In genomic region chr11:66472054-66472453, GRCh38 we compare ENCODE assay signal across 29 cellular contexts. TPM values are rescaled to one million over a fixed set of nuclear protein-coding genes. Genes with fewer than 3 reads are reported as not detected.
DNase-seq lines count a peak whose midpoint lies in the region; ATAC-seq, FAIRE-seq and TF ChIP-seq lines count a peak whose summit lies in the region.
"Had no signal": no experiment of that assay in that cellular context is flagged by ENCODE, and none has a peak within 500 bp of the region (broad histone marks: within the 10 kb centered on the region; RNA-seq: fewer than 3 reads in every experiment).

No MANE protein-coding gene starts in this region.

- TF ChIP-seq POLR2A in K562 (conservative IDR thresholded peaks at IDR 0.05) (no peak), gastrocnemius medialis (IDR thresholded peaks at IDR 0.05) (no peak)

- CTCF ChIA-PET in K562 (lab: Yijun Ruan, JAX; ENCODE audit: low intra/inter-chr PET ratio): no interaction called here
- CTCF ChIA-PET in mammary epithelial cell (lab: Charles Lee; ENCODE audit: low non-redundant PET): no interaction called here

- H3K4me3 Mint-ChIP-seq in neural crest cell: peak overlapping the region; percentile 31
- H3K4me3 Mint-ChIP-seq: CD14-positive monocyte; CD4-positive, alpha-beta memory T cell; CD8-positive, alpha-beta memory T cell had no signal

- peak; percentile 11; the same call in 2 of the 3 replicates for ATAC-seq in K562
- ATAC-seq in gastrocnemius medialis: no peak
- ATAC-seq: GM12878 had no signal

- H3K27me3 ChIP-seq in K562 (ENCODE audit: control insufficient read depth in 2 of 2, insufficient read depth in 2 of 2, low read length in 2 of 2) (no peaks in the 10 kb centered on the region), mammary epithelial cell (ENCODE audit: insufficient read depth, low read length) (no peaks in the 10 kb centered on the region), gastrocnemius medialis (no peaks in the 10 kb centered on the region)
- H3K27me3 ChIP-seq: BE2C, BLaER1 had no signal

- H3K4me3 ChIP-seq in K562 (no peak overlapping the region), mammary epithelial cell (replicated peaks in 1 of 3; ENCODE audit: insufficient read depth in 1 of 3, low read depth in 2 of 3, low read length in 3 of 3) (no peak overlapping the region), gastrocnemius medialis (no peak overlapping the region)
- H3K4me3 ChIP-seq: BLaER1, GM12878 had no signal

- in situ Hi-C loops in K562 (cut with MboI): no loop called here
- in situ Hi-C loops in mammary epithelial cell (cut with MboI; ENCODE audit: low sequenced_read_pairs in 2 of 2): loop anchor here in 1 of 2 donors (10.0 kb wide), 1 partner anchor 67 kb away; no protein-coding TSS in a partner anchor
- in situ Hi-C loops in gastrocnemius medialis (cut with MboI; ENCODE audit: low sequenced_read_pairs in 4 of 4): no loop called here

- H4K20me1 ChIP-seq in K562 (replicated peaks; ENCODE audit: control insufficient read depth, insufficient read depth, low read length) (0 out of 2 replicates have a peak, but pooled peaks cover 6% of the 10 kb centered on the region), mammary epithelial cell (ENCODE audit: insufficient read depth, low read length) (no peaks in the 10 kb centered on the region)

- H3K27ac ChIP-seq in K562 (ENCODE audit: extremely low read depth, low read depth, low read length): no peak overlapping the region
- H3K27ac ChIP-seq in mammary epithelial cell (ENCODE audit: insufficient read depth, low read depth, low read length): no peak overlapping the region
- H3K27ac ChIP-seq in gastrocnemius medialis: no peak overlapping the region
- H3K27ac ChIP-seq: 22Rv1, BLaER1 had no signal

- TF ChIP-seq CTCF in K562 (IDR thresholded peaks at IDR 0.05 in 2 of 3, conservative IDR thresholded peaks at IDR 0.05 in 1 of 3; ENCODE audit: insufficient read depth in 2 of 3, low read depth in 1 of 3, low read length in 3 of 3) (no peak), neural crest cell (conservative IDR thresholded peaks at IDR 0.05) (no peak), mammary epithelial cell (conservative IDR thresholded peaks at IDR 0.05 in 1 of 2, IDR thresholded peaks at IDR 0.05 in 1 of 2; ENCODE audit: extremely low read depth in 1 of 2, insufficient read depth in 1 of 2, low read depth in 1 of 2, low read length in 2 of 2) (no peak), gastrocnemius medialis (IDR thresholded peaks at IDR 0.05 in 4 of 5, conservative IDR thresholded peaks at IDR 0.05 in 1 of 5) (no peak)

- H3K27ac Mint-ChIP-seq in neural crest cell (ENCODE audit: unreplicated experiment): no peak overlapping the region
- H3K27ac Mint-ChIP-seq: CD4-positive, alpha-beta memory T cell had no signal

- H3K9ac ChIP-seq in K562 (ENCODE audit: insufficient read depth in 1 of 2, low read depth in 2 of 2, low read length in 2 of 2) (no peak overlapping the region), mammary epithelial cell (ENCODE audit: insufficient read depth, low read length) (no peak overlapping the region)
- H3K9ac ChIP-seq: BLaER1 had no signal

- FAIRE-seq in K562 (lab: Jason Lieb, UNC): no peak
- FAIRE-seq: A204.1, GM12878, GM12892, GM18507 had no signal

- H3K9me3 ChIP-seq in K562 (replicated peaks; ENCODE audit: control insufficient read depth, insufficient read depth, low read depth, low read length) (no peaks in the 10 kb centered on the region), mammary epithelial cell (replicated peaks; ENCODE audit: insufficient read depth, low read length) (no peaks in the 10 kb centered on the region), gastrocnemius medialis (no peaks in the 10 kb centered on the region)
- H3K9me3 ChIP-seq: BE2C, BLaER1 had no signal

- peaks cover 3% of the 10 kb centered on the region for H3K36me3 Mint-ChIP-seq in neural crest cell (ENCODE audit: low read depth)

- peaks cover 0 to 22% of the 10 kb centered on the region in 2 experiments; a peak in 3 of 5 replicates for H3K4me1 ChIP-seq in K562 (replicated peaks in 1 of 2; ENCODE audit: control insufficient read depth in 2 of 2, insufficient read depth in 2 of 2, low read length in 2 of 2)
- H3K4me1 ChIP-seq in mammary epithelial cell (ENCODE audit: insufficient read depth, low read length): peaks cover 9% of the 10 kb centered on the region
- peaks cover 6% of the 10 kb centered on the region in 2 donors for H3K4me1 ChIP-seq in gastrocnemius medialis
- H3K4me1 ChIP-seq: BE2C had no signal

- intact Hi-C loops in K562 (cut with micrococcal nuclease): no loop called here
- intact Hi-C loops in mammary epithelial cell (cut with micrococcal nuclease): no loop called here
- intact Hi-C loops in gastrocnemius medialis (cut with DNase I; ENCODE audit: low total_unique reads): no loop called here

- H3K79me2 ChIP-seq in K562 (ENCODE audit: control insufficient read depth, insufficient read depth, low read length) (no peaks in the 10 kb centered on the region), mammary epithelial cell (ENCODE audit: insufficient read depth, low read length) (peaks cover 3% of the 10 kb centered on the region)

- dilution Hi-C loops in mammary epithelial cell (cut with HindIII; ENCODE audit: low sequenced_read_pairs): no loop called here

- BruUV-seq in K562 (replicated peaks; lab: Mats Ljungman, UMichigan) (no TSS peak), mammary epithelial cell (replicated peaks; lab: Mats Ljungman, UMichigan) (no TSS peak)

- DNase-seq in 8988T (peak; percentile 13), K562 (ENCODE audit: extremely low read depth in 1 of 4, low spot score in 3 of 4) (peak in 1 of 4 experiments; percentile 48), neural crest cell (ENCODE audit: low read depth, low spot score) (no peak), mammary epithelial cell (no peak), gastrocnemius medialis (no peak), KG1 (lab: John Stamatoyannopoulos, UW) (no peak)
- DNase-seq: ACHN; BE2C; C1 segment of cervical spinal cord; CD4-positive, alpha-beta memory T cell; CD4-positive, CD25-positive, alpha-beta regulatory T cell; CD8-positive, alpha-beta memory T cell; COR-L47; DMS 273 treated with DMSO at 0.1 percent for 48 hours; DMS153; DMS53; DMS79; DND-41; EL; GDM1 had no signal

- H3K4me2 ChIP-seq in K562 (ENCODE audit: insufficient read depth, low read length) (no peak overlapping the region), mammary epithelial cell (ENCODE audit: insufficient read depth, low read depth, low read length) (no peak overlapping the region)
- H3K4me2 ChIP-seq: BLaER1 had no signal

- H3K27me3 Mint-ChIP-seq in neural crest cell (ENCODE audit: low read depth): no peaks in the 10 kb centered on the region
- H3K27me3 Mint-ChIP-seq: CD4-positive, alpha-beta memory T cell; CD8-positive, alpha-beta memory T cell had no signal

- TF ChIP-seq RAD21 in K562 (CRISPR knock-in tag; conservative IDR thresholded peaks at IDR 0.05 in 1 of 2, IDR thresholded peaks at IDR 0.05 in 1 of 2): no peak

- H3K9me3 Mint-ChIP-seq in neural crest cell: no peaks in the 10 kb centered on the region
- H3K9me3 Mint-ChIP-seq: CD14-positive monocyte; CD4-positive, alpha-beta memory T cell; CD4-positive, CD25-positive, alpha-beta regulatory T cell; CD8-positive, alpha-beta memory T cell had no signal

- POLR2A ChIA-PET in K562 (lab: Yijun Ruan, JAX): interaction anchor here (0.6 to 1.6 kb wide), 4 partner anchors 8 to 52 kb away, joined by 3 to 6 read pairs (median 4); partner anchors contain the start of gene DPP3

- TF ChIP-seq EP300 in K562 (IDR thresholded peaks at IDR 0.05; ENCODE audit: low read length): no peak

- H3K4me1 Mint-ChIP-seq in neural crest cell: peaks cover 34% of the 10 kb centered on the region

- H2AFZ ChIP-seq in K562 (ENCODE audit: low read depth, low read length): no peak overlapping the region
- H2AFZ ChIP-seq in mammary epithelial cell (ENCODE audit: low read depth, low read length): no peak overlapping the region

- no peaks in the 10 kb centered on the region for H3K9me1 ChIP-seq in K562 (ENCODE audit: control insufficient read depth, insufficient read depth, low read length)

- 43% methylated on average over 7 of the region's 9 CpGs for WGBS in K562 (ENCODE audit: insufficient coverage, low coverage, missing lambda C conversion rate)
- 97% methylated on average over 5 of the region's 9 CpGs for WGBS in mammary epithelial cell (ENCODE audit: low coverage, missing lambda C conversion rate)

- H3K36me3 ChIP-seq in K562 (ENCODE audit: control insufficient read depth, insufficient read depth, low read length) (peaks cover 3% of the 10 kb centered on the region; the same call in 1 of the 3 replicates), mammary epithelial cell (ENCODE audit: insufficient read depth, low read length) (no peaks in the 10 kb centered on the region), gastrocnemius medialis (peaks cover 0 to 52% of the 10 kb centered on the region in 2 donors)
- H3K36me3 ChIP-seq: BE2C had no signal

RNA-seq across cellular contexts. Expression of gene PELI3, which starts 5.3 kb away (rescaled TPM):
- total RNA-seq in K562 (2011; cell fraction: chromatin; rRNA removed; ENCODE audit: low replicate concordance): 7.3 and 22.6 TPM in 2 replicates
- total RNA-seq in K562 (2011; cell fraction: nucleolus; rRNA removed): 11.1 and 15.2 TPM in 2 replicates
- 8.5 and 9.1 TPM in 2 replicates for total RNA-seq in K562 (2011; cell fraction: nucleoplasm; rRNA removed)
- total RNA-seq in K562 (2014; rRNA removed) (3.3 and 5.0 TPM in 2 replicates), K562 (2014; rRNA removed; fragmentation: Illumina TruSeq; extraction: Trizol) (1.3 and 1.9 TPM in 2 replicates), K562 (2015; rRNA removed; fragmentation: Illumina TruSeq; extraction: Trizol) (3.2 and 3.4 TPM in 2 replicates), K562 (2021) (4.0 and 4.2 TPM in 2 replicates), neural crest cell (13.3 and 13.6 TPM in 2 replicates), mammary epithelial cell (1 to 10 TPM; 8.4 to 9.7 TPM), gastrocnemius medialis (10 to 100 TPM; 26.1 to 55.9 (median 37.3) TPM)
- polyA plus RNA-seq in K562 (2011; rRNA removed) (1.4 and 1.6 TPM in 2 replicates), K562 (2014; fragmentation: Illumina TruSeq; extraction: Trizol) (1.9 and 3.3 TPM in 2 replicates), K562 (2014; fragmentation: Nextera tagmentation; extraction: Ambion mirVana) (under 1 TPM; 0.17 to 0.46 TPM), K562 (2014; rRNA removed) (2.4 and 2.6 TPM in 2 replicates), mammary epithelial cell (4.6 TPM)
- 1.6 and 3.4 TPM in 2 replicates for polyA plus RNA-seq in K562 (2011; cell fraction: cytosol; rRNA removed)
- 2.8 and 5.6 TPM in 2 replicates for polyA plus RNA-seq in K562 (2011; cell fraction: nucleus; rRNA removed)
- polyA plus RNA-seq in K562 (2012): 2.7 and 4.4 TPM in 2 replicates
- polyA minus RNA-seq in K562 (2011; rRNA and poly(A)+ RNA removed): 2.6 and 4.2 TPM in 2 replicates
- polyA minus RNA-seq in K562 (2011; cell fraction: cytosol; rRNA and poly(A)+ RNA removed): 1.3 and 4.4 TPM in 2 replicates
- polyA minus RNA-seq in K562 (2011; cell fraction: nucleus; rRNA and poly(A)+ RNA removed): 6.1 and 6.7 TPM in 2 replicates
- 6.7 TPM for polyA minus RNA-seq in mammary epithelial cell

RNA-seq across cellular contexts. Expression of gene DPP3, which starts 8.2 kb away (rescaled TPM):
- 31.7 and 93.6 TPM in 2 replicates for total RNA-seq in K562 (2011; cell fraction: chromatin; rRNA removed; ENCODE audit: low replicate concordance)
- total RNA-seq in K562 (2011; cell fraction: nucleolus; rRNA removed): 79.4 and 87.0 TPM in 2 replicates
- total RNA-seq in K562 (2011; cell fraction: nucleoplasm; rRNA removed): 33.9 and 47.9 TPM in 2 replicates
- total RNA-seq in K562 (2014; rRNA removed): 69.2 and 115 TPM in 2 replicates
- total RNA-seq in K562 (2014; rRNA removed; fragmentation: Illumina TruSeq; extraction: Trizol): 24.2 and 35.1 TPM in 2 replicates
- total RNA-seq in K562 (2015; rRNA removed; fragmentation: Illumina TruSeq; extraction: Trizol): 45.0 and 50.2 TPM in 2 replicates
- 59.4 and 66.3 TPM in 2 replicates for total RNA-seq in K562 (2021)
- polyA plus RNA-seq in K562 (2011; rRNA removed): 33.0 and 47.6 TPM in 2 replicates
- polyA plus RNA-seq in K562 (2011; cell fraction: cytosol; rRNA removed): 35.9 and 62.9 TPM in 2 replicates
- 77.2 and 136 TPM in 2 replicates for polyA plus RNA-seq in K562 (2011; cell fraction: nucleus; rRNA removed)
- 51.4 and 57.3 TPM in 2 replicates for polyA plus RNA-seq in K562 (2012)
- polyA plus RNA-seq in K562 (2014; fragmentation: Illumina TruSeq; extraction: Trizol): 45.0 and 61.6 TPM in 2 replicates
- 1 to 10 TPM; 3.7 to 6.2 TPM for polyA plus RNA-seq in K562 (2014; fragmentation: Nextera tagmentation; extraction: Ambion mirVana)
- polyA plus RNA-seq in K562 (2014; rRNA removed): 43.3 and 56.3 TPM in 2 replicates
- 42.3 and 51.5 TPM in 2 replicates for polyA minus RNA-seq in K562 (2011; rRNA and poly(A)+ RNA removed)
- polyA minus RNA-seq in K562 (2011; cell fraction: cytosol; rRNA and poly(A)+ RNA removed): 58.5 and 65.1 TPM in 2 replicates
- polyA minus RNA-seq in K562 (2011; cell fraction: nucleus; rRNA and poly(A)+ RNA removed): 42.8 and 46.9 TPM in 2 replicates
- 66.8 and 68.9 TPM in 2 replicates for total RNA-seq in neural crest cell
- 10 to 100 TPM; 54.3 to 59.8 TPM for total RNA-seq in mammary epithelial cell
- polyA plus RNA-seq in mammary epithelial cell: 59.1 TPM
- polyA minus RNA-seq in mammary epithelial cell: 178 TPM
- 10 to 100 TPM; 28.5 to 58.5 (median 37.4) TPM for total RNA-seq in gastrocnemius medialis

RNA-seq across cellular contexts. Expression of gene MRPL11, which starts 33.4 kb away (rescaled TPM):
- 9.4 and 12.2 TPM in 2 replicates for total RNA-seq in K562 (2011; cell fraction: chromatin; rRNA removed; ENCODE audit: low replicate concordance)
- total RNA-seq in K562 (2011; cell fraction: nucleolus; rRNA removed): 16.2 and 19.7 TPM in 2 replicates
- total RNA-seq in K562 (2011; cell fraction: nucleoplasm; rRNA removed): 14.8 and 21.9 TPM in 2 replicates
- total RNA-seq in K562 (2014; rRNA removed) (135 and 148 TPM in 2 replicates), K562 (2014; rRNA removed; fragmentation: Illumina TruSeq; extraction: Trizol) (75.0 and 81.4 TPM in 2 replicates), K562 (2015; rRNA removed; fragmentation: Illumina TruSeq; extraction: Trizol) (88.3 and 91.2 TPM in 2 replicates), K562 (2021) (133 and 148 TPM in 2 replicates), neural crest cell (91.4 and 92.7 TPM in 2 replicates), mammary epithelial cell (10 to 100 TPM; 19.8 to 47.6 TPM), gastrocnemius medialis (10 to 100 TPM; 35.1 to 64.1 (median 52.5) TPM)
- polyA plus RNA-seq in K562 (2011; rRNA removed) (97.6 and 100 TPM in 2 replicates), K562 (2014; fragmentation: Illumina TruSeq; extraction: Trizol) (91.9 and 103 TPM in 2 replicates), K562 (2014; fragmentation: Nextera tagmentation; extraction: Ambion mirVana) (10 to 100 TPM; 33.0 to 43.5 TPM), K562 (2014; rRNA removed) (173 and 208 TPM in 2 replicates), mammary epithelial cell (44.2 TPM)
- polyA plus RNA-seq in K562 (2011; cell fraction: cytosol; rRNA removed): 83.4 and 86.1 TPM in 2 replicates
- 50.6 and 52.0 TPM in 2 replicates for polyA plus RNA-seq in K562 (2011; cell fraction: nucleus; rRNA removed)
- polyA plus RNA-seq in K562 (2012): 95.1 and 124 TPM in 2 replicates
- polyA minus RNA-seq in K562 (2011; rRNA and poly(A)+ RNA removed): 34.7 and 39.4 TPM in 2 replicates
- polyA minus RNA-seq in K562 (2011; cell fraction: cytosol; rRNA and poly(A)+ RNA removed): 22.9 and 23.3 TPM in 2 replicates
- 3.2 and 6.6 TPM in 2 replicates for polyA minus RNA-seq in K562 (2011; cell fraction: nucleus; rRNA and poly(A)+ RNA removed)
- polyA minus RNA-seq in mammary epithelial cell: 31.1 TPM

RNA-seq across cellular contexts. Expression of gene BBS1, which starts 38.4 kb away (rescaled TPM):
- 86.7 and 157 TPM in 2 replicates for total RNA-seq in K562 (2011; cell fraction: chromatin; rRNA removed; ENCODE audit: low replicate concordance)
- 79.0 and 82.0 TPM in 2 replicates for total RNA-seq in K562 (2011; cell fraction: nucleolus; rRNA removed)
- 71.9 and 81.3 TPM in 2 replicates for total RNA-seq in K562 (2011; cell fraction: nucleoplasm; rRNA removed)
- total RNA-seq in K562 (2014; rRNA removed) (12.0 and 14.6 TPM in 2 replicates), K562 (2014; rRNA removed; fragmentation: Illumina TruSeq; extraction: Trizol) (8.3 and 9.0 TPM in 2 replicates), K562 (2015; rRNA removed; fragmentation: Illumina TruSeq; extraction: Trizol) (9.6 and 10.9 TPM in 2 replicates), K562 (2021) (12.5 and 15.2 TPM in 2 replicates), neural crest cell (54.7 and 56.1 TPM in 2 replicates), mammary epithelial cell (10 to 100 TPM; 20.3 to 44.2 TPM), gastrocnemius medialis (10 to 100 TPM; 19.8 to 34.5 (median 31.2) TPM)
- polyA plus RNA-seq in K562 (2011; rRNA removed) (12.1 and 18.8 TPM in 2 replicates), K562 (2014; fragmentation: Illumina TruSeq; extraction: Trizol) (12.3 and 12.7 TPM in 2 replicates), K562 (2014; fragmentation: Nextera tagmentation; extraction: Ambion mirVana) (10 to 100 TPM; 11.1 to 11.3 TPM), K562 (2014; rRNA removed) (11.4 and 19.8 TPM in 2 replicates), mammary epithelial cell (14.6 TPM)
- 12.9 and 13.3 TPM in 2 replicates for polyA plus RNA-seq in K562 (2011; cell fraction: cytosol; rRNA removed)
- 49.5 and 74.6 TPM in 2 replicates for polyA plus RNA-seq in K562 (2011; cell fraction: nucleus; rRNA removed)
- polyA plus RNA-seq in K562 (2012): 9.3 and 22.4 TPM in 2 replicates
- 15.0 and 17.2 TPM in 2 replicates for polyA minus RNA-seq in K562 (2011; rRNA and poly(A)+ RNA removed)
- polyA minus RNA-seq in K562 (2011; cell fraction: cytosol; rRNA and poly(A)+ RNA removed): 8.0 and 16.0 TPM in 2 replicates
- polyA minus RNA-seq in K562 (2011; cell fraction: nucleus; rRNA and poly(A)+ RNA removed): 32.0 and 34.5 TPM in 2 replicates
- 79.2 TPM for polyA minus RNA-seq in mammary epithelial cell

RNA-seq across cellular contexts. Expression of gene NPAS4, which starts 51.2 kb away (rescaled TPM):
- not detected in 2 replicates for total RNA-seq in K562 (2011; cell fraction: chromatin; rRNA removed; ENCODE audit: low replicate concordance)
- total RNA-seq in K562 (2011; cell fraction: nucleolus; rRNA removed): not detected in 2 replicates
- not detected in 2 replicates for total RNA-seq in K562 (2011; cell fraction: nucleoplasm; rRNA removed)
- total RNA-seq in K562 (2014; rRNA removed) (not detected in 2 replicates), K562 (2014; rRNA removed; fragmentation: Illumina TruSeq; extraction: Trizol) (not detected in 2 replicates), K562 (2015; rRNA removed; fragmentation: Illumina TruSeq; extraction: Trizol) (not detected in 2 replicates), K562 (2021) (not detected in 2 replicates), neural crest cell (0.14 and 0.63 TPM in 2 replicates), mammary epithelial cell (under 1 TPM in 1 of 2 donors, not detected in 1; under 0.01 TPM), gastrocnemius medialis (not detected)
- polyA plus RNA-seq in K562 (2011; rRNA removed) (not detected in 2 replicates), K562 (2014; fragmentation: Illumina TruSeq; extraction: Trizol) (not detected in 2 replicates), K562 (2014; fragmentation: Nextera tagmentation; extraction: Ambion mirVana) (not detected), K562 (2014; rRNA removed) (not detected in 2 replicates), mammary epithelial cell (not detected)
- polyA plus RNA-seq in K562 (2011; cell fraction: cytosol; rRNA removed): 0.01 TPM in 1 of 2 replicates, not detected in the other
- not detected in 2 replicates for polyA plus RNA-seq in K562 (2011; cell fraction: nucleus; rRNA removed)
- not detected in 2 replicates for polyA plus RNA-seq in K562 (2012)
- not detected in 2 replicates for polyA minus RNA-seq in K562 (2011; rRNA and poly(A)+ RNA removed)
- not detected in 2 replicates for polyA minus RNA-seq in K562 (2011; cell fraction: cytosol; rRNA and poly(A)+ RNA removed)
- not detected in 2 replicates for polyA minus RNA-seq in K562 (2011; cell fraction: nucleus; rRNA and poly(A)+ RNA removed)
- polyA minus RNA-seq in mammary epithelial cell: not detected
- total RNA-seq: A673; CD4-positive, alpha-beta memory T cell; CD4-positive, CD25-positive, alpha-beta regulatory T cell; CD8-positive, alpha-beta memory T cell; G401 had no signal
- polyA plus RNA-seq: CD14-positive monocyte; CD4-positive, alpha-beta memory T cell; CD4-positive, CD25-positive, alpha-beta regulatory T cell; CD8-positive, alpha-beta memory T cell had no signal
